1 cellular context compared by ENCODE assay signal in genomic region chr12:51863363-51863920, GRCh38.
TF ChIP-seq lines count a peak whose summit lies in the region.

No MANE protein-coding gene starts in this region.

TF ChIP-seq in H1, 55 proteins besides CTCF, POLR2A, EP300 and RAD21:
- TF ChIP-seq ATF3 (IDR thresholded peaks at IDR 0.05; ENCODE audit: insufficient read depth, low read depth, low read length) (no peak), BACH1 (IDR thresholded peaks at IDR 0.05; ENCODE audit: low read length) (0 out of 2 replicates have a peak, but pooled peaks have one; percentile 7)
